ENCODE assay signal across 15 cellular contexts in the genomic region with DNA sequence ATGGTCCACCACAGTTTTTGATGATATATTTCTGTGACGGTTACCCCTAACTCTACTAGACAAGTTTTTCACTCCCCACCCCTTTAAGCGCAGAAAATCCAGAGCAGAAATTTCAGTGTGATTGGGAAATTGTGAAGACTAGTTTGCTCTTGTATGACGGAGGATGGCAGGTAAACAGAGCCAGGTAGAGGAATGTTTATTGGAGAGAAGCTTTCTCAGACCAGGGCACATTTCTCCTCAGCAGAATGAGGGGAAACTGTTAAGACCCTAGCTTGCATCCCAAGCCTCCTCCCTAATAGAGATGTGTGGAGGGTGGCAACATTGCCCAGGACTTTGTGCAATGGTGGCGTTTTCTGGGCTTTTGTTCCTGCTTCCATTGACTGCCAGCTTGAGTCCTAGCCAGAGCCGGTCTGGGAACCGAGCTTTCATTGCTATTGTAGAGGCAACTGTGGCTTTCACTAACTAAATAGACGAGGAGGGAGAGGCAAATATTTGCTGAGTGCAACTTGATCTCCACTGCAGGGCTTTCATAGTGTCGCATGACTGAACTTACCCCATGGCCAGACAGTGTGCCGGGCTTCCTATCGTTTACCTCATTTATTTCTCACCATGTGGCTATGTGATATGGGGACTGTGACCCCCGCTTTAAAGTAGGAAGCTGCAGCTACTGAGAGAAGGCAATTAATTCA.
DNase-seq lines count a peak whose midpoint lies in the region; ATAC-seq and TF ChIP-seq lines count a peak whose summit lies in the region.
"Had no signal": no experiment of that assay in that cellular context is flagged by ENCODE, and none has a peak within 500 bp of the region (broad histone marks: within the 10 kb centered on the region; RNA-seq: fewer than 3 reads in every experiment).

No MANE protein-coding gene starts in this region.

- H3K4me1 ChIP-seq in esophagus muscularis mucosa, result no peaks in the 10 kb centered on the region

- DNase-seq in COR-L47 (lab: John Stamatoyannopoulos, UW) (peak; percentile 40), NCI-H1417 (lab: John Stamatoyannopoulos, UW) (peak; percentile 64 to 89 (median 81)), NCI-H526 (lab: John Stamatoyannopoulos, UW) (peak; percentile 85 to 86), left lobe of liver (ENCODE audit: low spot score) (peak; percentile 81), esophagus muscularis mucosa (ENCODE audit: extremely low spot score) (no peak), iPS-NIHi7 (ENCODE audit: extremely low spot score) (no peak)
- DNase-seq in activated CD4-positive, alpha-beta T cell treated with anti-CD3 and anti-CD28 coated beads for 4 hours, result no peak
- DNase-seq: activated CD4-positive, alpha-beta T cell treated with anti-CD3 and anti-CD28 coated beads for 1 hour; DND-41; immature natural killer cell; stimulated activated CD4-positive, alpha-beta T cell treated with anti-CD3 and anti-CD28 coated beads, Interleukin-2, amount 100 ng/mL, for 48 hours; T-cell had no signal

- no peak overlapping the region for H3K27ac ChIP-seq in esophagus muscularis mucosa (replicated peaks in 1 of 4)
- H3K27ac ChIP-seq: upper lobe of left lung had no signal

- no peaks in the 10 kb centered on the region for H3K9me3 ChIP-seq in esophagus muscularis mucosa
- H3K9me3 ChIP-seq: upper lobe of left lung had no signal

- no peak for TF ChIP-seq CTCF in esophagus muscularis mucosa (IDR thresholded peaks at IDR 0.05)

- no peak overlapping the region for H3K4me3 ChIP-seq in esophagus muscularis mucosa
- H3K4me3 ChIP-seq: upper lobe of left lung had no signal

- WGBS in esophagus muscularis mucosa, result 73% methylated on average over 11 of the region's 11 CpGs

- no peak for TF ChIP-seq EP300 in esophagus muscularis mucosa (IDR thresholded peaks at IDR 0.05)

- ATAC-seq in left lobe of liver (peak; percentile 94), GM18498 (IDR thresholded peaks at IDR 0.05; ENCODE audit: unreplicated experiment) (no peak)
- ATAC-seq: stimulated activated effector memory CD8-positive, alpha-beta T cell treated with anti-CD3 and anti-CD28 coated beads, Interleukin-12 subunit alpha, Interleukin-12 subunit beta, amount 100 ng/mL, for 72 hours; T-cell had no signal

- H3K27me3 ChIP-seq in esophagus muscularis mucosa, result no peaks in the 10 kb centered on the region
- H3K27me3 ChIP-seq: upper lobe of left lung had no signal

- no peaks in the 10 kb centered on the region for H3K36me3 ChIP-seq in esophagus muscularis mucosa
- H3K36me3 ChIP-seq: upper lobe of left lung had no signal

- intact Hi-C loops in esophagus muscularis mucosa (cut with DNase I), result no loop called here

- no peak for TF ChIP-seq POLR2A in esophagus muscularis mucosa (IDR thresholded peaks at IDR 0.05; ENCODE audit: low read depth)

Comparison
In these comparisons a context has a peak if more than half of its experiments do, and no peak if none do; other contexts are left out.
1. DNase-seq: peak in COR-L47 (single experiment), NCI-H1417 (3 of 3), NCI-H526 (2 of 2) and left lobe of liver (single experiment); none in esophagus muscularis mucosa (single experiment), iPS-NIHi7 (single experiment) and activated CD4-positive, alpha-beta T cell treated with anti-CD3 and anti-CD28 coated beads for 4 hours (0 of 2).